36 cellular contexts compared by ENCODE assay signal in genomic region chr4:109323348-109323747, GRCh38. TPM values are rescaled to one million over a fixed set of nuclear protein-coding genes. Genes with fewer than 3 reads are reported as not detected.
DNase-seq lines count a peak whose midpoint lies in the region; FAIRE-seq and TF ChIP-seq lines count a peak whose summit lies in the region.
"Had no signal": no experiment of that assay in that cellular context is flagged by ENCODE, and none has a peak within 500 bp of the region (broad histone marks: within the 10 kb centered on the region; RNA-seq: fewer than 3 reads in every experiment).

No MANE protein-coding gene starts in this region.

- no peak for TF ChIP-seq EP300 in esophagus muscularis mucosa (IDR thresholded peaks at IDR 0.05)

- no peaks in the 10 kb centered on the region for H3K27me3 ChIP-seq in esophagus muscularis mucosa
- H3K27me3 ChIP-seq: BE2C; BLaER1; BLaER1 treated with 17β-estradiol and CSF1 and Interleukin-3, amounts not matched to agents 10 nM and 100 nM had no signal

- TF ChIP-seq CTCF in HEK293 (tag by site-specific recombination; IDR thresholded peaks at IDR 0.05) (no peak), endothelial cell (IDR thresholded peaks at IDR 0.05; ENCODE audit: unreplicated experiment) (no peak), esophagus muscularis mucosa (IDR thresholded peaks at IDR 0.05) (no peak)

- DNase-seq in endothelial cell (ENCODE audit: low spot score) (no peak), esophagus muscularis mucosa (ENCODE audit: extremely low spot score) (peak; percentile 62), HUDEP-2 (lab: John Stamatoyannopoulos, UW; ENCODE audit: unreplicated experiment in 76 of 76) (no peak), medulla oblongata (ENCODE audit: extremely low spot score) (no peak), RCC 7860 (ENCODE audit: low spot score) (no peak)
- DNase-seq: 8988T; ACHN; AML-193; BE2C; C1 segment of cervical spinal cord; Caco-2; Calu3; CD4-positive, alpha-beta memory T cell; CD4-positive, alpha-beta T cell; CD4-positive, CD25-positive, alpha-beta regulatory T cell; CD8-positive, alpha-beta memory T cell; CD8-positive, alpha-beta T cell; COR-L47; DMS 273 treated with DMSO at 0.1 percent for 48 hours; DMS153; DMS53; DMS79; DMS79 treated with DMSO at 0.1 percent for 48 hours; DND-41; EL had no signal

- H3K27ac ChIP-seq in HEK293 (ENCODE audit: extremely low read depth, low read depth, low read length) (no peak overlapping the region), esophagus muscularis mucosa (replicated peaks in 1 of 4) (no peak overlapping the region)
- H3K27ac ChIP-seq: 22Rv1; A549; BLaER1; BLaER1 treated with 17β-estradiol and CSF1 and Interleukin-3, amounts not matched to agents 10 nM and 100 nM; C4-2B had no signal

- no peaks in the 10 kb centered on the region for H3K4me1 Mint-ChIP-seq in endothelial cell (ENCODE audit: unreplicated experiment)
- H3K4me1 Mint-ChIP-seq: B cell; CD4-positive, alpha-beta memory T cell; CD4-positive, CD25-positive, alpha-beta regulatory T cell; CD8-positive, alpha-beta memory T cell had no signal

- POLR2A ChIA-PET in HEK293 (lab: Yijun Ruan, JAX) = no interaction called here

- no peak overlapping the region for H3K27ac Mint-ChIP-seq in endothelial cell (ENCODE audit: unreplicated experiment)
- H3K27ac Mint-ChIP-seq: B cell; CD14-positive monocyte; CD4-positive, alpha-beta memory T cell; CD4-positive, alpha-beta T cell; CD4-positive, CD25-positive, alpha-beta regulatory T cell; CD8-positive, alpha-beta memory T cell; CD8-positive, alpha-beta T cell had no signal

- H3K36me3 ChIP-seq in HEK293 (ENCODE audit: control insufficient read depth in 2 of 2, insufficient read depth in 1 of 2, low read length in 2 of 2) (no peaks in the 10 kb centered on the region), esophagus muscularis mucosa (no peaks in the 10 kb centered on the region)
- H3K36me3 ChIP-seq: BE2C had no signal

- peaks cover 19% of the 10 kb centered on the region for H3K36me3 Mint-ChIP-seq in endothelial cell (ENCODE audit: low read depth, unreplicated experiment)
- H3K36me3 Mint-ChIP-seq: CD14-positive monocyte had no signal

- CTCF ChIA-PET in HEK293 (lab: Yijun Ruan, JAX) = no interaction called here

- intact Hi-C loops in esophagus muscularis mucosa (cut with DNase I) = no loop called here

- TF ChIP-seq POLR2A in esophagus muscularis mucosa (IDR thresholded peaks at IDR 0.05; ENCODE audit: low read depth) = no peak

- H3K27me3 Mint-ChIP-seq in endothelial cell (ENCODE audit: unreplicated experiment) = peaks cover 2% of the 10 kb centered on the region

- H3K4me3 ChIP-seq in HEK293 (ENCODE audit: low read depth, low read length) = no peak overlapping the region
- no peak overlapping the region for H3K4me3 ChIP-seq in esophagus muscularis mucosa
- H3K4me3 ChIP-seq: A549, BLaER1 had no signal

- no peaks in the 10 kb centered on the region for H3K4me1 ChIP-seq in HEK293 (ENCODE audit: control insufficient read depth, insufficient read depth, low read length)
- H3K4me1 ChIP-seq in esophagus muscularis mucosa = no peaks in the 10 kb centered on the region
- H3K4me1 ChIP-seq: A549, BE2C, Caco-2 had no signal

- H3K9me3 Mint-ChIP-seq in endothelial cell (ENCODE audit: unreplicated experiment) = peaks cover 16% of the 10 kb centered on the region

- H3K9me3 ChIP-seq in HEK293 (ENCODE audit: control insufficient read depth, insufficient read depth, low read depth, low read length) (no peaks in the 10 kb centered on the region), esophagus muscularis mucosa (peaks cover 0 to 25% (median 9%) of the 10 kb centered on the region in 4 donors)
- H3K9me3 ChIP-seq: A549, BE2C, Caco-2 had no signal

- no peak for FAIRE-seq in RCC 7860 (lab: Jason Lieb, UNC)
- FAIRE-seq: A204.1, A549, D721Med had no signal

- peak overlapping the region; percentile 32 for H3K4me3 Mint-ChIP-seq in endothelial cell (ENCODE audit: unreplicated experiment)
- H3K4me3 Mint-ChIP-seq: B cell; CD14-positive monocyte; CD4-positive, alpha-beta memory T cell; CD4-positive, alpha-beta T cell; CD4-positive, CD25-positive, alpha-beta regulatory T cell; CD8-positive, alpha-beta memory T cell; CD8-positive, alpha-beta T cell had no signal

TF ChIP-seq in HEK293, 187 proteins besides CTCF, POLR2A, EP300 and RAD21:
- TF ChIP-seq ZNF585B (tag by site-specific recombination; IDR thresholded peaks at IDR 0.05) (peak; percentile 91), ZNF19 (tag by site-specific recombination; IDR thresholded peaks at IDR 0.05; ENCODE audit: low read depth) (no peak), FEZF1 (tag by site-specific recombination; IDR thresholded peaks at IDR 0.05) (no peak), ZNF558 (tag by site-specific recombination; IDR thresholded peaks at IDR 0.05) (peak; percentile 41; the same call in 1 of the 2 replicates)

RNA-seq across cellular contexts. Expression of gene COL25A1, which starts 20.9 kb away (rescaled TPM):
- total RNA-seq in endothelial cell (ENCODE audit: unreplicated experiment) (22.7 TPM), esophagus muscularis mucosa (1 to 10 TPM; 1.0 to 3.7 (median 2.0) TPM)
- total RNA-seq: A172; B cell; Caco-2; Calu3; CD4-positive, CD25-positive, alpha-beta regulatory T cell; CD8-positive, alpha-beta memory T cell had no signal
